Comparison of ENCODE assay signal across 17 cellular contexts in the genomic region with DNA sequence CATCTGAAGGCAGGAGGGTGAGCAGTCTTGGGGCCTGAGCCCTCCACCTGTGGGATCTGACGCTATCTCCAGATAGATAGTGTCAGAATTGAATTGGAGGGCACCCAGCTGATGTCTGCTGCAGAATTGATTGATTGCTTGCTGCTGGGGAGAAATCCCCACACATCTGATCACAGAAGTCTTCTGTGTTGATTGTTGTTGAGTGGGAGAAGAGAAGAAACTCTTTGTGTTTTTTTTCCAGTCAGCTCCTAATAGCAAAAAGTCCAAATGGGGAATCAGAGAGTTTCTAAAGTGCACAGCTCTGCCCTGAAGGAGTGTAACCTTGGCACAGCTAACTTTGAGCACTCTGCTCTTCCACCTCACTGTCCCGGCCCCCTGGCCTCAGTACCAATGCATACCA.
DNase-seq lines count a peak whose midpoint lies in the region; ATAC-seq and TF ChIP-seq lines count a peak whose summit lies in the region.
"Had no signal": no experiment of that assay in that cellular context is flagged by ENCODE, and none has a peak within 500 bp of the region (broad histone marks: within the 10 kb centered on the region; RNA-seq: fewer than 3 reads in every experiment).

No MANE protein-coding gene starts in this region.

- H3K9me3 Mint-ChIP-seq in activated T-cell treated with anti-CD3 and anti-CD28 coated beads, Interleukin-2, amount 50 U/mL, for 24 hours = no peaks in the 10 kb centered on the region
- H3K9me3 Mint-ChIP-seq: CD4-positive, CD25-positive, alpha-beta regulatory T cell; CD8-positive, alpha-beta T cell; GM23338; H9; HFFc6 had no signal

- H3K9me3 ChIP-seq in HEK293 (ENCODE audit: control insufficient read depth, insufficient read depth, low read depth, low read length) = no peaks in the 10 kb centered on the region
- H3K9me3 ChIP-seq: BLaER1, Caco-2 had no signal

- no peak for TF ChIP-seq CTCF in HEK293 (tag by site-specific recombination; IDR thresholded peaks at IDR 0.05)

- H3K4me3 ChIP-seq in HEK293 (ENCODE audit: low read depth, low read length) = no peak overlapping the region
- H3K4me3 ChIP-seq: BLaER1, GM23338 had no signal

- H3K27me3 Mint-ChIP-seq in activated T-cell treated with anti-CD3 and anti-CD28 coated beads, Interleukin-2, amount 50 U/mL, for 24 hours = no peaks in the 10 kb centered on the region
- H3K27me3 Mint-ChIP-seq: CD4-positive, CD25-positive, alpha-beta regulatory T cell had no signal

- no peak overlapping the region for H3K27ac Mint-ChIP-seq in activated T-cell treated with anti-CD3 and anti-CD28 coated beads, Interleukin-2, amount 50 U/mL, for 24 hours
- H3K27ac Mint-ChIP-seq: CD8-positive, alpha-beta T cell; GM23338; HFFc6 had no signal

- no peaks in the 10 kb centered on the region for H3K4me1 ChIP-seq in HEK293 (ENCODE audit: control insufficient read depth, insufficient read depth, low read length)
- H3K4me1 ChIP-seq: BLaER1, Caco-2 had no signal

- H3K4me1 Mint-ChIP-seq in activated T-cell treated with anti-CD3 and anti-CD28 coated beads, Interleukin-2, amount 50 U/mL, for 24 hours (ENCODE audit: low read depth) = no peaks in the 10 kb centered on the region

- POLR2A ChIA-PET in HEK293 (lab: Yijun Ruan, JAX) = no interaction called here

- H3K27ac ChIP-seq in HEK293 (ENCODE audit: extremely low read depth, low read depth, low read length) = no peak overlapping the region
- H3K27ac ChIP-seq: BLaER1, C4-2B had no signal

- no peak overlapping the region for H3K4me3 Mint-ChIP-seq in activated T-cell treated with anti-CD3 and anti-CD28 coated beads, Interleukin-2, amount 50 U/mL, for 24 hours
- H3K4me3 Mint-ChIP-seq: CD4-positive, CD25-positive, alpha-beta regulatory T cell; CD8-positive, alpha-beta T cell; GM23338; H9; HFFc6 had no signal

- peak; percentile 9 for DNase-seq in foreskin melanocyte
- peak; percentile 69 for DNase-seq in pons (ENCODE audit: low spot score)
- DNase-seq in stimulated activated CD4-positive, alpha-beta T cell treated with anti-CD3 and anti-CD28 coated beads, Interleukin-12 subunit alpha, Interleukin-12 subunit beta, amount 100 ng/mL, for 4 hours = no peak
- DNase-seq in activated T-cell treated with anti-CD3 and anti-CD28 coated beads, Interleukin-2, amount 50 U/mL, for 24 hours = no peak
- DNase-seq: Caco-2; CD4-positive, CD25-positive, alpha-beta regulatory T cell; CD8-positive, alpha-beta T cell; DMS153; DND-41; H9; HFFc6 had no signal

- no peaks in the 10 kb centered on the region for H3K36me3 Mint-ChIP-seq in activated T-cell treated with anti-CD3 and anti-CD28 coated beads, Interleukin-2, amount 50 U/mL, for 24 hours (ENCODE audit: low read depth)
- H3K36me3 Mint-ChIP-seq: CD4-positive, CD25-positive, alpha-beta regulatory T cell; CD8-positive, alpha-beta T cell had no signal

- no peak for ATAC-seq in HG03097 (IDR thresholded peaks at IDR 0.05; ENCODE audit: low FRiP score, unreplicated experiment)
- ATAC-seq: CD8-positive, alpha-beta T cell; GM23338; HCT116 had no signal

- CTCF ChIA-PET in HEK293 (lab: Yijun Ruan, JAX) = interaction anchor here (1.1 kb wide), 1 partner anchor 41 kb away, joined by 3 read pairs; no protein-coding TSS in a partner anchor

- no peaks in the 10 kb centered on the region for H3K36me3 ChIP-seq in HEK293 (ENCODE audit: control insufficient read depth in 2 of 2, insufficient read depth in 1 of 2, low read length in 2 of 2)
- H3K36me3 ChIP-seq: BLaER1 had no signal

TF ChIP-seq in HEK293, 187 proteins besides CTCF, POLR2A, EP300 and RAD21:
- no peak for TF ChIP-seq ZNF416 (tag by site-specific recombination; IDR thresholded peaks at IDR 0.05)
- TF ChIP-seq, protein P1, sequence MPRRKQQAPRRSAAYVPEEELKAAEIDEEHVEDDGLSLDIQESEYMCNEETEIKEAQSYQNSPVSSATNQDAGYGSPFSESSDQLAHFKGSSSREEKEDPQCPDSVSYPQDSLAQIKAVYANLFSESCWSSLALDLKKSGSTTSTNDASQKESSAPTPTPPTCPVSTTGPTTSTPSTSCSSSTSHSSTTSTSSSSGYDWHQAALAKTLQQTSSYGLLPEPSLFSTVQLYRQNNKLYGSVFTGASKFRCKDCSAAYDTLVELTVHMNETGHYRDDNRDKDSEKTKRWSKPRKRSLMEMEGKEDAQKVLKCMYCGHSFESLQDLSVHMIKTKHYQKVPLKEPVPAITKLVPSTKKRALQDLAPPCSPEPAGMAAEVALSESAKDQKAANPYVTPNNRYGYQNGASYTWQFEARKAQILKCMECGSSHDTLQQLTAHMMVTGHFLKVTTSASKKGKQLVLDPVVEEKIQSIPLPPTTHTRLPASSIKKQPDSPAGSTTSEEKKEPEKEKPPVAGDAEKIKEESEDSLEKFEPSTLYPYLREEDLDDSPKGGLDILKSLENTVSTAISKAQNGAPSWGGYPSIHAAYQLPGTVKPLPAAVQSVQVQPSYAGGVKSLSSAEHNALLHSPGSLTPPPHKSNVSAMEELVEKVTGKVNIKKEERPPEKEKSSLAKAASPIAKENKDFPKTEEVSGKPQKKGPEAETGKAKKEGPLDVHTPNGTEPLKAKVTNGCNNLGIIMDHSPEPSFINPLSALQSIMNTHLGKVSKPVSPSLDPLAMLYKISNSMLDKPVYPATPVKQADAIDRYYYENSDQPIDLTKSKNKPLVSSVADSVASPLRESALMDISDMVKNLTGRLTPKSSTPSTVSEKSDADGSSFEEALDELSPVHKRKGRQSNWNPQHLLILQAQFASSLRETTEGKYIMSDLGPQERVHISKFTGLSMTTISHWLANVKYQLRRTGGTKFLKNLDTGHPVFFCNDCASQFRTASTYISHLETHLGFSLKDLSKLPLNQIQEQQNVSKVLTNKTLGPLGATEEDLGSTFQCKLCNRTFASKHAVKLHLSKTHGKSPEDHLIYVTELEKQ (tag by site-specific recombination; IDR thresholded peaks at IDR 0.05; ENCODE audit: borderline replicate concordance) = no peak
- TF ChIP-seq HOXC10 (CRISPR knock-in tag; IDR thresholded peaks at IDR 0.05) = no peak
- TF ChIP-seq, protein P2, sequence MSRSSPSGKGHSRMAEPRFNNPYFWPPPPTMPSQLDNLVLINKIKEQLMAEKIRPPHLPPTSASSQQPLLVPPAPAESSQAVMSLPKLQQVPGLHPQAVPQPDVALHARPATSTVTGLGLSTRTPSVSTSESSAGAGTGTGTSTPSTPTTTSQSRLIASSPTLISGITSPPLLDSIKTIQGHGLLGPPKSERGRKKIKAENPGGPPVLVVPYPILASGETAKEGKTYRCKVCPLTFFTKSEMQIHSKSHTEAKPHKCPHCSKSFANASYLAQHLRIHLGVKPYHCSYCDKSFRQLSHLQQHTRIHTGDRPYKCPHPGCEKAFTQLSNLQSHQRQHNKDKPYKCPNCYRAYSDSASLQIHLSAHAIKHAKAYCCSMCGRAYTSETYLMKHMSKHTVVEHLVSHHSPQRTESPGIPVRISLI (tag by site-specific recombination; IDR thresholded peaks at IDR 0.05) = peak; percentile 86; the same call in 1 of the 2 replicates
- TF ChIP-seq, protein P3, sequence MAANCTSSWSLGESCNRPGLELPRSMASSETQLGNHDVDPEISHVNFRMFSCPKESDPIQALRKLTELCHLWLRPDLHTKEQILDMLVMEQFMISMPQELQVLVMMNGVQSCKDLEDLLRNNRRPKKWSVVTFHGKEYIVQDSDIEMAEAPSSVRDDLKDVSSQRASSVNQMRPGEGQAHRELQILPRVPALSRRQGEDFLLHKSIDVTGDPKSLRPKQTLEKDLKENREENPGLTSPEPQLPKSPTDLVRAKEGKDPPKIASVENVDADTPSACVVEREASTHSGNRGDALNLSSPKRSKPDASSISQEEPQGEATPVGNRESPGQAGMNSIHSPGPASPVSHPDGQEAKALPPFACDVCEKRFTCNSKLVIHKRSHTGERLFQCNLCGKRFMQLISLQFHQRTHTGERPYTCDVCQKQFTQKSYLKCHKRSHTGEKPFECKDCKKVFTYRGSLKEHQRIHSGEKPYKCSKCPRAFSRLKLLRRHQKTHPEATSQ (tag by site-specific recombination; IDR thresholded peaks at IDR 0.05) = no peak

Comparison
In these comparisons a context has a peak if more than half of its experiments do, and no peak if none do; other contexts are left out.
1. DNase-seq: peak in foreskin melanocyte (single experiment) and pons (single experiment); none in stimulated activated CD4-positive, alpha-beta T cell treated with anti-CD3 and anti-CD28 coated beads, Interleukin-12 subunit alpha, Interleukin-12 subunit beta, amount 100 ng/mL, for 4 hours (single experiment) and activated T-cell treated with anti-CD3 and anti-CD28 coated beads, Interleukin-2, amount 50 U/mL, for 24 hours (single experiment).